Comparison of ENCODE assay signal across 8 cellular contexts in genomic region chr20:3781153-3781910, GRCh38. TPM values are rescaled to one million over a fixed set of nuclear protein-coding genes. Genes with fewer than 3 reads are reported as not detected.
DNase-seq lines count a peak whose midpoint lies in the region; ATAC-seq, FAIRE-seq and TF ChIP-seq lines count a peak whose summit lies in the region.

Gene SPEF1, minus strand, starts transcription at chr20:3781448. Its CDS starts 161 bp downstream, at chr20:3781287.

- ATAC-seq in HG02571 (IDR thresholded peaks at IDR 0.05; ENCODE audit: unreplicated experiment), result no peak

- H3K27me3 ChIP-seq in HAP-1 (ENCODE audit: low read depth) (no peaks in the 10 kb centered on the region), bronchial epithelial cell (ENCODE audit: control insufficient read depth, insufficient read depth, low read length) (peaks cover 3% of the 10 kb centered on the region), sigmoid colon (no peaks in the 10 kb centered on the region)

- intact Hi-C loops in sigmoid colon (cut with DNase I), result loop anchor here (1.0 to 10.0 kb wide), 3 partner anchors 28 to 233 kb away; partner anchors contain the start of gene RNF24

- no peaks in the 10 kb centered on the region for H3K9me3 ChIP-seq in HAP-1
- H3K9me3 ChIP-seq in iPS-18c (ENCODE audit: control insufficient read depth, insufficient read depth, low read length), result no peaks in the 10 kb centered on the region
- H3K9me3 ChIP-seq in sigmoid colon, result no peaks in the 10 kb centered on the region

- TF ChIP-seq EP300 in sigmoid colon (IDR thresholded peaks at IDR 0.05), result no peak

- TF ChIP-seq CTCF in bronchial epithelial cell (IDR thresholded peaks at IDR 0.05; ENCODE audit: insufficient read depth, low read length, severe bottlenecking) (peak; percentile 50), sigmoid colon (IDR thresholded peaks at IDR 0.05) (peak in 2 of 4 experiments; percentile 27 to 52)

- peak; percentile 93 for FAIRE-seq in bronchial epithelial cell (lab: Jason Lieb, UNC)

- H3K4me3 ChIP-seq in HAP-1, result peak within 1 kb of the TSS; percentile 24
- peak within 1 kb of the TSS; percentile 25 for H3K4me3 ChIP-seq in bronchial epithelial cell (ENCODE audit: low read depth, low read length)
- H3K4me3 ChIP-seq in iPS-18c (ENCODE audit: insufficient read depth, low read depth, low read length), result peak within 1 kb of the TSS; percentile 43; the same call in 1 of the 2 replicates
- H3K4me3 ChIP-seq in sigmoid colon, result peak within 1 kb of the TSS in 3 of 4 donors; percentile 30 to 43 (median 41)

- DNase-seq in GF-D8 (lab: John Stamatoyannopoulos, UW) (peak; percentile 49), HAP-1 (ENCODE audit: low spot score in 2 of 2) (peak; percentile 91 to 98), NCI-H1092 treated with DMSO at 0.1 percent for 48 hours (lab: John Stamatoyannopoulos, UW) (peak; percentile 91), SK-MEL-5 (ENCODE audit: low read depth, low spot score) (peak; percentile 99), bronchial epithelial cell (ENCODE audit: low read depth) (peak; percentile 92), sigmoid colon (peak; percentile 92)

- H3K36me3 ChIP-seq in HAP-1 (replicated peaks) (peaks cover 9% of the 10 kb centered on the region; the same call in 1 of the 2 replicates), bronchial epithelial cell (ENCODE audit: control insufficient read depth, insufficient read depth, low read length) (peaks cover 5% of the 10 kb centered on the region), sigmoid colon (peaks cover 0 to 7% (median 0%) of the 10 kb centered on the region in 4 donors)

- in situ Hi-C loops in HAP-1 (cut with MboI; ENCODE audit: low sequenced_read_pairs), result no loop called here
- in situ Hi-C loops in SK-MEL-5 (cut with HindIII; ENCODE audit: low pct_unique_long_range_greater_than_20kb, low sequenced_read_pairs), result no loop called here

- peak within 1 kb of the TSS; percentile 43 to 65 (median 60) for H3K27ac ChIP-seq in sigmoid colon

- TF ChIP-seq POLR2A in sigmoid colon (IDR thresholded peaks at IDR 0.05), result no peak

- WGBS in sigmoid colon, 2 donors, result 14 to 18% methylated on average over 28 of the region's 28 CpGs

- H3K4me1 ChIP-seq in HAP-1 (peaks cover 2% of the 10 kb centered on the region; the same call in 1 of the 2 replicates), sigmoid colon (peaks cover 0 to 64% (median 51%) of the 10 kb centered on the region in 4 donors)

RNA-seq across cellular contexts. Expression of gene SPEF1, which starts in this region (rescaled TPM):
- total RNA-seq in SK-MEL-5 (2014; rRNA removed; shearing (Covaris generic)), result 0.40 TPM in 1 of 2 replicates, not detected in the other
- 0.19 TPM in 1 of 2 replicates, not detected in the other for polyA plus RNA-seq in SK-MEL-5 (2015; cell fraction: cytosol; rRNA removed)
- polyA plus RNA-seq in SK-MEL-5 (2015; cell fraction: nucleus; rRNA removed), result 0.14 TPM in 1 of 2 replicates, not detected in the other
- under 0.01 TPM in 1 of 2 replicates, not detected in the other for total RNA-seq in bronchial epithelial cell
- total RNA-seq in sigmoid colon, result under 1 TPM in 1 of 4 donors, not detected in 3; 0.81 TPM
- polyA plus RNA-seq in sigmoid colon, result under 1 TPM in 1 of 3 donors, not detected in 2; 0.12 TPM

Comparison
In these comparisons a context has a peak if more than half of its experiments do, and no peak if none do; other contexts are left out.
1. Peak in DNase-seq in SK-MEL-5; RNA of the gene not detected or under 1 TPM.
2. Peak in DNase-seq and H3K4me3 ChIP-seq in bronchial epithelial cell; RNA of the gene not detected or under 1 TPM.
3. Peak in DNase-seq, H3K4me3 ChIP-seq and H3K27ac ChIP-seq in sigmoid colon; RNA of the gene not detected or under 1 TPM.
4. DNase-seq: peak in every context shown above with its lines; median percentile 99 in SK-MEL-5; 94 in HAP-1; 92 in bronchial epithelial cell; 92 in sigmoid colon; 91 in NCI-H1092 treated with DMSO at 0.1 percent for 48 hours; 49 in GF-D8.